8 cellular contexts compared by ENCODE assay signal in the genomic region with DNA sequence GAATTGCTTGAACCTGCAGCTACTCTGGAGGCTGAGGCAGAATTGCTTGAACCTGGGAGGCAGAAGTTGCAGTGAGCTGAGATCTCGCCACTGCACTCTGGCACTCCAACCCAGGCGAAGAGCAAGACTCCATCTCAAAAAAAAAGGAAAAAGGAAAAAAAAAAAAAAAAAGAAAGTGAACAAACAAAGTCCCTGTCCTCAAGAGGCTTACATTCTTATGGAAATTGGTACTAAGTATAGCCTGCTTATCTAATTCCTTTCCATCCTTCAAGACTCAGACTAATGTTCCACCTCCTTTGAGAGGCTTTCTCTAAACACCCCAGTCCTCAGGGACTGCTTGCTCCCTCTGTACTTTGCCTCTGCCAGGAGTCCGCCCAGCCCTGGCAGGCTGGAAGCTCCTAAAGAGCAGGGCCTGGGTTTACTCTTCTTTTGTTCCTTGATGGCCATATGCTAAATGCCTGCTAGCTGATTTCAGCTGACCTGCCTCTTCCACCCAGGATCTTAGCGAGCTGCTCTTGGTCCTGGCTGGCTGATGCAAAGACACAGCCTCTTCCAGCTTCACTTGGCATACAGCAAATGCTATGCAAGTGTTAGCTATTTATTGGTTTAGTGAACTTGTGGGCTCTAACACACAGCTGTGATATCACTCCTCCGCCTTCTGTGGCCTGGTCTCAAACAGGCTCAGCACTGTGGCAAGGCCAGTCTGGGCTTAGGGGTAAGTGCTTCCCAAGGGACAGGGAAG. TPM values are rescaled to one million over a fixed set of nuclear protein-coding genes. Genes with fewer than 3 reads are reported as not detected.
A peak's percentile ranks its signal among the peaks of the same experiment; 100 is the strongest.
DNase-seq lines count a peak whose midpoint lies in the region; ATAC-seq, FAIRE-seq and TF ChIP-seq lines count a peak whose summit lies in the region.

No MANE protein-coding gene starts in this region.

- TF ChIP-seq EP300 in stomach (IDR thresholded peaks at IDR 0.05) = no peak

- TF ChIP-seq POLR2A in stomach (IDR thresholded peaks at IDR 0.05) (no peak), GM12892 (IDR thresholded peaks at IDR 0.05; ENCODE audit: low read depth, low read length) (no peak)

- H3K27me3 ChIP-seq in right cardiac atrium (ENCODE audit: control insufficient read depth, insufficient read depth) (no peaks in the 10 kb centered on the region), stomach (no peaks in the 10 kb centered on the region)

- peaks cover 38% of the 10 kb centered on the region for H3K4me1 ChIP-seq in right cardiac atrium (ENCODE audit: control insufficient read depth, insufficient read depth, low read length)
- peaks cover 63 to 98% (median 85%) of the 10 kb centered on the region in 4 donors for H3K4me1 ChIP-seq in stomach

- WGBS in right cardiac atrium = 70% methylated on average over 5 of the region's 5 CpGs
- 46 to 61% (median 53%) methylated on average over 5 of the region's 5 CpGs for WGBS in stomach, 5 donors

- peaks cover 0 to 13% (median 0%) of the 10 kb centered on the region in 4 donors for H3K36me3 ChIP-seq in stomach

- TF ChIP-seq CTCF in stomach (IDR thresholded peaks at IDR 0.05) = no peak

- peak overlapping the region; percentile 91 for H3K27ac ChIP-seq in right cardiac atrium (ENCODE audit: low read length)
- H3K27ac ChIP-seq in stomach = peak overlapping the region; percentile 73 to 85 (median 83)

- ATAC-seq in right cardiac atrium (peak; percentile 50 to 62), GM19452 (IDR thresholded peaks at IDR 0.05; ENCODE audit: unreplicated experiment) (no peak)

- H3K4me3 ChIP-seq in right cardiac atrium (ENCODE audit: low read length) (no peak overlapping the region), stomach (no peak overlapping the region)

- H3K9me3 ChIP-seq in right cardiac atrium (ENCODE audit: control insufficient read depth, low read length) (no peaks in the 10 kb centered on the region), stomach (no peaks in the 10 kb centered on the region)

- peak; percentile 48 for DNase-seq in H4 (ENCODE audit: low spot score)
- DNase-seq in amniotic epithelial cell (ENCODE audit: low read depth) = peak; percentile 68
- DNase-seq in right cardiac atrium = peak in 1 of 3 donors; percentile 70
- peak; percentile 73 for DNase-seq in stomach
- no peak for DNase-seq in GM12892 (ENCODE audit: insufficient read length)
- DNase-seq in NCI-H748 treated with DMSO at 0.1 percent for 48 hours (lab: John Stamatoyannopoulos, UW) = no peak
- DNase-seq in activated T-cell treated with anti-CD3 and anti-CD28 coated beads for 4 hours = no peak

- FAIRE-seq in GM12892 (lab: Jason Lieb, UNC) = no peak

- intact Hi-C loops in right cardiac atrium (cut with DNase I) = no loop called here
- intact Hi-C loops in stomach (cut with DNase I; ENCODE audit: low total_unique reads) = no loop called here

RNA-seq across cellular contexts. Expression of gene SLC9A1, which starts 9.8 kb away (rescaled TPM):
- 1.6 and 5.2 TPM in 2 replicates for total RNA-seq in H4 (2014; rRNA removed; shearing (Covaris generic))
- total RNA-seq in right cardiac atrium (10 to 100 TPM; 22.8 to 39.3 (median 35.4) TPM), stomach (100 to 1,000 TPM in 1 of 5 donors, 10 to 100 TPM in 4; 25.7 to 132 (median 42.0) TPM)
- polyA plus RNA-seq in right cardiac atrium (21.5 TPM), stomach (10 to 100 TPM; 16.3 to 27.6 (median 19.2) TPM)
- 4.9 TPM for polyA plus RNA-seq in GM12892 (2012; ENCODE audit: missing spikeins)

Comparison
In these comparisons a context has a peak if more than half of its experiments do, and no peak if none do; other contexts are left out.
1. DNase-seq: peak in H4 (single experiment), amniotic epithelial cell (single experiment) and stomach (single experiment); none in GM12892 (single experiment), NCI-H748 treated with DMSO at 0.1 percent for 48 hours (single experiment) and activated T-cell treated with anti-CD3 and anti-CD28 coated beads for 4 hours (single experiment).